16 cellular contexts compared by ENCODE assay signal in genomic region chr16:86569843-86570447, GRCh38. TPM values are rescaled to one million over a fixed set of nuclear protein-coding genes. Genes with fewer than 3 reads are reported as not detected.
A peak's percentile ranks its signal among the peaks of the same experiment; 100 is the strongest.
DNase-seq lines count a peak whose midpoint lies in the region; ATAC-seq and TF ChIP-seq lines count a peak whose summit lies in the region.
"Had no signal": no experiment of that assay in that cellular context is flagged by ENCODE, and none has a peak within 500 bp of the region (broad histone marks: within the 10 kb centered on the region; RNA-seq: fewer than 3 reads in every experiment).

No MANE protein-coding gene starts in this region.

- H3K27ac ChIP-seq in RWPE2 (ENCODE audit: poor library complexity, severe bottlenecking) (no peak overlapping the region), neural cell (ENCODE audit: low read length) (no peak overlapping the region)
- H3K27ac ChIP-seq: C4-2B, epithelial cell of prostate, upper lobe of right lung had no signal

- H3K36me3 ChIP-seq in RWPE2 (ENCODE audit: low read depth) (peaks cover 12% of the 10 kb centered on the region; the same call in 1 of the 2 replicates), neural cell (ENCODE audit: insufficient read depth, low read length) (no peaks in the 10 kb centered on the region)
- H3K36me3 ChIP-seq: upper lobe of right lung had no signal

- H3K9me3 ChIP-seq in RWPE2 (ENCODE audit: severe bottlenecking) (no peaks in the 10 kb centered on the region), neural cell (ENCODE audit: low read length) (no peaks in the 10 kb centered on the region)
- H3K9me3 ChIP-seq: upper lobe of right lung had no signal

- DNase-seq in Calu3: no peak
- DNase-seq in RWPE2 (ENCODE audit: low spot score): no peak
- no peak for DNase-seq in endothelial cell (ENCODE audit: low spot score)
- no peak for DNase-seq in AG20443 (ENCODE audit: low spot score)
- DNase-seq in kidney glomerular epithelial cell (lab: John Stamatoyannopoulos, UW): no peak
- DNase-seq in omental fat pad (ENCODE audit: low spot score): no peak
- no peak for DNase-seq in ureter (ENCODE audit: low spot score)
- DNase-seq: activated gamma-delta T cell treated with Interleukin-2 at 50 U/mL for 16 hours, NCI-H1048, upper lobe of right lung had no signal

- BruUV-seq in Calu3 (replicated peaks; lab: Mats Ljungman, UMichigan): no TSS peak

- H3K9me2 ChIP-seq in neural cell (ENCODE audit: insufficient read depth, low read length): no peaks in the 10 kb centered on the region

- no peak for TF ChIP-seq RAD21 in neural cell (conservative IDR thresholded peaks at IDR 0.05)

- intact Hi-C loops in Calu3 (cut with micrococcal nuclease; ENCODE audit: unreplicated experiment): no loop called here

- CTCF ChIA-PET in Calu3 (lab: Charles Lee): interaction anchor here (0.5 to 1.4 kb wide), 7 partner anchors 98 to 507 kb away, joined by 3 to 7 read pairs (median 4); no protein-coding TSS in a partner anchor

- ATAC-seq in RWPE2 (ENCODE audit: low read depth) (no peak), omental fat pad (ENCODE audit: low FRiP score) (no peak)
- ATAC-seq: GM12878, upper lobe of right lung had no signal

- TF ChIP-seq CTCF in Calu3 (IDR thresholded peaks at IDR 0.05; ENCODE audit: unreplicated experiment): no peak
- no peak for TF ChIP-seq CTCF in RWPE2 (IDR thresholded peaks at IDR 0.05; ENCODE audit: poor library complexity, severe bottlenecking)
- no peak for TF ChIP-seq CTCF in endothelial cell (IDR thresholded peaks at IDR 0.05; ENCODE audit: unreplicated experiment)
- TF ChIP-seq CTCF in neural cell (IDR thresholded peaks at IDR 0.05; ENCODE audit: poor library complexity, severe bottlenecking): no peak
- no peak for TF ChIP-seq CTCF in omental fat pad (IDR thresholded peaks at IDR 0.05)

- H4K20me1 ChIP-seq in neural cell (ENCODE audit: insufficient read depth): no peaks in the 10 kb centered on the region

- peaks cover 7% of the 10 kb centered on the region for H3K4me1 ChIP-seq in RWPE2 (ENCODE audit: insufficient read depth, poor library complexity, severe bottlenecking)

- H3K79me2 ChIP-seq in neural cell (replicated peaks; ENCODE audit: insufficient read depth, low read length): no peaks in the 10 kb centered on the region

- H3K27ac Mint-ChIP-seq in Calu3 (ENCODE audit: unreplicated experiment) (peak overlapping the region; percentile 67), endothelial cell (ENCODE audit: unreplicated experiment) (no peak overlapping the region)

- H3K4me3 Mint-ChIP-seq in Calu3 (ENCODE audit: low read depth, unreplicated experiment): peak overlapping the region; percentile 96
- peak overlapping the region; percentile 94 for H3K4me3 Mint-ChIP-seq in endothelial cell (ENCODE audit: unreplicated experiment)
- H3K4me3 Mint-ChIP-seq: memory B cell had no signal

- H3K9ac ChIP-seq in neural cell (ENCODE audit: low read length): no peak overlapping the region

- no peaks in the 10 kb centered on the region for H3K27me3 Mint-ChIP-seq in Calu3 (ENCODE audit: unreplicated experiment)
- peaks cover 19% of the 10 kb centered on the region for H3K27me3 Mint-ChIP-seq in endothelial cell (ENCODE audit: unreplicated experiment)

- H3F3A ChIP-seq in neural cell (ENCODE audit: insufficient read depth, low read length, poor library complexity, severe bottlenecking): no peaks in the 10 kb centered on the region

- peak overlapping the region; percentile 80 for H3K4me3 ChIP-seq in RWPE2 (ENCODE audit: severe bottlenecking)
- H3K4me3 ChIP-seq in neural cell (ENCODE audit: low read length): no peak overlapping the region
- H3K4me3 ChIP-seq: GM12878 had no signal

- no peaks in the 10 kb centered on the region for H3K9me3 Mint-ChIP-seq in Calu3 (ENCODE audit: low read depth, unreplicated experiment)
- no peaks in the 10 kb centered on the region for H3K9me3 Mint-ChIP-seq in endothelial cell (ENCODE audit: unreplicated experiment)
- H3K9me3 Mint-ChIP-seq: memory B cell had no signal

- H3K27me3 ChIP-seq in RWPE2 (ENCODE audit: insufficient read depth, poor library complexity, severe bottlenecking) (peaks cover 14% of the 10 kb centered on the region), neural cell (ENCODE audit: insufficient read depth, low read depth, low read length) (peaks cover 97% of the 10 kb centered on the region)

- H3K4me2 ChIP-seq in neural cell (ENCODE audit: low read length): no peak overlapping the region

- H3K36me3 Mint-ChIP-seq in Calu3 (ENCODE audit: insufficient read depth, unreplicated experiment) (peaks cover 65% of the 10 kb centered on the region), endothelial cell (ENCODE audit: low read depth, unreplicated experiment) (peaks cover 20% of the 10 kb centered on the region)
- H3K36me3 Mint-ChIP-seq: memory B cell had no signal

- no peak overlapping the region for H2AFZ ChIP-seq in neural cell (ENCODE audit: low read depth, low read length)

- TF ChIP-seq EP300 in neural cell (conservative IDR thresholded peaks at IDR 0.05; ENCODE audit: poor library complexity, severe bottlenecking): no peak

- peaks cover 27% of the 10 kb centered on the region for H3K4me1 Mint-ChIP-seq in Calu3 (ENCODE audit: low read depth, unreplicated experiment)
- H3K4me1 Mint-ChIP-seq in endothelial cell (ENCODE audit: unreplicated experiment): peaks cover 43% of the 10 kb centered on the region
- H3K4me1 Mint-ChIP-seq: memory B cell had no signal

TF ChIP-seq in neural cell, 6 proteins besides CTCF, POLR2A, EP300 and RAD21:
- peak; percentile 15 for TF ChIP-seq EZH2 (IDR thresholded peaks at IDR 0.05; ENCODE audit: borderline replicate concordance, insufficient read depth, low read length, poor library complexity, severe bottlenecking)
- TF ChIP-seq REST (IDR thresholded peaks at IDR 0.05; ENCODE audit: borderline replicate concordance): no peak
- TF ChIP-seq MXI1 (conservative IDR thresholded peaks at IDR 0.05; ENCODE audit: poor library complexity, severe bottlenecking): no peak
- peak; percentile 31 for TF ChIP-seq POLR2AphosphoS5 (IDR thresholded peaks at IDR 0.05)
- no peak for TF ChIP-seq SMC3 (conservative IDR thresholded peaks at IDR 0.05; ENCODE audit: poor library complexity)
- TF ChIP-seq TAF1 (IDR thresholded peaks at IDR 0.05; ENCODE audit: low read depth): no peak

RNA-seq across cellular contexts. Expression of gene FOXC2, which starts 3.3 kb away (rescaled TPM):
- total RNA-seq in Calu3 (2022): 8.7 and 10.9 TPM in 2 replicates
- 16.3 TPM for total RNA-seq in endothelial cell (ENCODE audit: unreplicated experiment)
- not detected in 2 replicates for polyA plus RNA-seq in neural cell
- polyA minus RNA-seq in neural cell: not detected in 2 replicates
- total RNA-seq in omental fat pad: under 1 TPM; 0.25 to 0.72 (median 0.38) TPM
- 7.3 TPM for total RNA-seq in ureter
- total RNA-seq: activated CD8-positive, alpha-beta memory T cell treated with anti-CD3 and anti-CD28 coated beads for 36 hours; GM12878 had no signal
- polyA plus RNA-seq: GM12878 had no signal

RNA-seq across cellular contexts. Expression of gene FOXL1, which starts 8.4 kb away (rescaled TPM):
- 13.3 and 14.5 TPM in 2 replicates for total RNA-seq in Calu3 (2022)
- total RNA-seq in endothelial cell (ENCODE audit: unreplicated experiment): 3.4 TPM
- polyA plus RNA-seq in neural cell: 0.07 and 0.24 TPM in 2 replicates
- polyA minus RNA-seq in neural cell: not detected in 2 replicates
- total RNA-seq in omental fat pad: 1 to 10 TPM in 1 of 4 donors, under 1 TPM in 3; 0.09 to 1.3 (median 0.43) TPM
- 10.9 TPM for total RNA-seq in ureter
- total RNA-seq: activated CD8-positive, alpha-beta memory T cell treated with anti-CD3 and anti-CD28 coated beads for 36 hours; GM12878 had no signal

RNA-seq across cellular contexts. Expression of gene MTHFSD, which starts 14.9 kb away (rescaled TPM):
- 47.8 and 48.9 TPM in 2 replicates for total RNA-seq in Calu3 (2022)
- total RNA-seq in endothelial cell (ENCODE audit: unreplicated experiment): 30.6 TPM
- polyA plus RNA-seq in neural cell: 25.0 and 39.4 TPM in 2 replicates
- polyA minus RNA-seq in neural cell: 37.3 and 43.2 TPM in 2 replicates
- 10 to 100 TPM in 1 of 4 donors, 1 to 10 TPM in 3; 6.4 to 20.2 (median 9.1) TPM for total RNA-seq in omental fat pad
- 28.7 TPM for total RNA-seq in ureter

RNA-seq across cellular contexts. Expression of gene FOXF1, which starts 59.6 kb away (rescaled TPM):
- total RNA-seq in Calu3 (2022): not detected in 2 replicates
- total RNA-seq in endothelial cell (ENCODE audit: unreplicated experiment): 0.69 TPM
- polyA plus RNA-seq in neural cell: not detected in 2 replicates
- polyA minus RNA-seq in neural cell: not detected in 2 replicates
- total RNA-seq in omental fat pad: 1 to 10 TPM in 3 of 4 donors, under 1 TPM in 1; 0.88 to 6.6 (median 1.4) TPM
- total RNA-seq in ureter: 31.7 TPM
- total RNA-seq: activated CD8-positive, alpha-beta memory T cell treated with anti-CD3 and anti-CD28 coated beads for 36 hours; GM12878 had no signal
